Comparison of ENCODE assay signal across 17 cellular contexts in genomic region chr12:93514853-93515252, GRCh38. TPM values are rescaled to one million over a fixed set of nuclear protein-coding genes. Genes with fewer than 3 reads are reported as not detected.
DNase-seq lines count a peak whose midpoint lies in the region; ATAC-seq, FAIRE-seq and TF ChIP-seq lines count a peak whose summit lies in the region.
"Had no signal": no experiment of that assay in that cellular context is flagged by ENCODE, and none has a peak within 500 bp of the region (broad histone marks: within the 10 kb centered on the region; RNA-seq: fewer than 3 reads in every experiment).

No MANE protein-coding gene starts in this region.

- ATAC-seq in Panc1 (peak; percentile 73), GM18858 (IDR thresholded peaks at IDR 0.05; ENCODE audit: unreplicated experiment) (no peak)
- ATAC-seq: gastroesophageal sphincter had no signal

- H3K9me3 ChIP-seq in Panc1 (ENCODE audit: control insufficient read depth, insufficient read depth, low read depth, low read length) (no peaks in the 10 kb centered on the region), osteoblast (ENCODE audit: low read depth, low read length) (no peaks in the 10 kb centered on the region), small intestine (ENCODE audit: control insufficient read depth, low read depth) (no peaks in the 10 kb centered on the region)
- H3K9me3 ChIP-seq: colonic mucosa, gastroesophageal sphincter had no signal

- peak overlapping the region; percentile 77 for H3K4me2 ChIP-seq in osteoblast (ENCODE audit: insufficient read depth, low read length)

- H3K4me1 ChIP-seq in Panc1 (ENCODE audit: control insufficient read depth, insufficient read depth, low read length) (no peaks in the 10 kb centered on the region; the same call in 1 of the 2 replicates), osteoblast (ENCODE audit: insufficient read depth, low read length) (peaks cover 18% of the 10 kb centered on the region), small intestine (ENCODE audit: control insufficient read depth in 2 of 2, insufficient read depth in 1 of 2, low read depth in 1 of 2, low read length in 1 of 2) (no peaks in the 10 kb centered on the region)
- H3K4me1 ChIP-seq: colonic mucosa, gastroesophageal sphincter had no signal

- no peak overlapping the region for H2AFZ ChIP-seq in osteoblast (ENCODE audit: low read length)

- 74 to 91% (median 85%) methylated on average over 5 of the region's 5 CpGs for WGBS in small intestine, 3 donors

- H4K20me1 ChIP-seq in osteoblast (ENCODE audit: insufficient read depth, low read length), result no peaks in the 10 kb centered on the region

- TF ChIP-seq CTCF in Panc1 (IDR thresholded peaks at IDR 0.05) (no peak), choroid plexus epithelial cell (conservative IDR thresholded peaks at IDR 0.05; ENCODE audit: low read depth, low read length) (no peak), osteoblast (IDR thresholded peaks at IDR 0.05; ENCODE audit: extremely low read depth, low read depth, low read length) (no peak)

- H3K79me2 ChIP-seq in osteoblast (ENCODE audit: insufficient read depth, low read length), result no peaks in the 10 kb centered on the region

- H3K27me3 ChIP-seq in Panc1 (ENCODE audit: control insufficient read depth, insufficient read depth, low read length) (no peaks in the 10 kb centered on the region), osteoblast (ENCODE audit: insufficient read depth, low read length) (no peaks in the 10 kb centered on the region), small intestine (ENCODE audit: control insufficient read depth in 2 of 2, insufficient read depth in 2 of 2, low read length in 2 of 2) (no peaks in the 10 kb centered on the region)
- H3K27me3 ChIP-seq: colonic mucosa, gastroesophageal sphincter had no signal

- no peaks in the 10 kb centered on the region for H3K36me3 ChIP-seq in Panc1 (ENCODE audit: control insufficient read depth, insufficient read depth, low read length)
- H3K36me3 ChIP-seq in osteoblast (ENCODE audit: insufficient read depth, low read length), result no peaks in the 10 kb centered on the region
- H3K36me3 ChIP-seq in small intestine (ENCODE audit: control insufficient read depth in 2 of 2, insufficient read depth in 2 of 2, low read length in 2 of 2), result no peaks in the 10 kb centered on the region
- H3K36me3 ChIP-seq: colonic mucosa, gastroesophageal sphincter had no signal

- no peak for FAIRE-seq in small intestine (lab: Jason Lieb, UNC)
- FAIRE-seq: keratinocyte, TTC549 had no signal

- H3K4me3 ChIP-seq in Panc1 (ENCODE audit: low read depth in 2 of 2, low read length in 2 of 2) (no peak overlapping the region), choroid plexus epithelial cell (ENCODE audit: low read depth, low read length) (no peak overlapping the region), osteoblast (ENCODE audit: insufficient read depth, low read length) (peak overlapping the region; percentile 42), small intestine (ENCODE audit: low read depth in 1 of 2, low read length in 2 of 2) (no peak overlapping the region)
- H3K4me3 ChIP-seq: colonic mucosa, gastroesophageal sphincter had no signal

- H3K27ac ChIP-seq in Panc1 (ENCODE audit: low read length), result no peak overlapping the region
- peak overlapping the region; percentile 54 for H3K27ac ChIP-seq in osteoblast (ENCODE audit: low read depth, low read length)
- H3K27ac ChIP-seq in small intestine (ENCODE audit: low read depth in 1 of 2, low read length in 1 of 2), result no peak overlapping the region
- H3K27ac ChIP-seq: colonic mucosa, gastroesophageal sphincter had no signal

- peak; percentile 31 for DNase-seq in Daoy (ENCODE audit: low read depth)
- DNase-seq in Panc1 (ENCODE audit: low read depth, low spot score), result peak; percentile 25
- peak; percentile 69 for DNase-seq in choroid plexus epithelial cell (ENCODE audit: low read depth)
- DNase-seq in osteoblast (ENCODE audit: insufficient read length, low spot score, missing footprints), result peak; percentile 64
- DNase-seq in NCI-H510A (lab: John Stamatoyannopoulos, UW), result no peak
- DNase-seq in small intestine, result no peak
- DNase-seq in activated gamma-delta T cell treated with Interleukin-2 at 50 U/mL for 16 hours, result no peak
- DNase-seq: colonic mucosa, Karpas-422, naive B cell, NCI-H187, NCI-H82, SIG-M5 had no signal

- intact Hi-C loops in Panc1 (cut with micrococcal nuclease; ENCODE audit: unreplicated experiment), result no loop called here

- POLR2A ChIA-PET in Panc1 (lab: Charles Lee), result interaction anchor here (0.6 kb wide), 1 partner anchor 164 kb away, joined by 3 read pairs; no protein-coding TSS in a partner anchor

- in situ Hi-C loops in Panc1 (cut with HindIII; ENCODE audit: low pct_unique_long_range_greater_than_20kb, low sequenced_read_pairs), result no loop called here

- no TSS peak for BruUV-seq in Panc1 (replicated peaks; lab: Mats Ljungman, UMichigan)

- CTCF ChIA-PET in Panc1 (lab: Charles Lee), result interaction anchor here (0.7 kb wide), 1 partner anchor 13 kb away, joined by 3 read pairs; no protein-coding TSS in a partner anchor

RNA-seq across cellular contexts. Expression of gene MRPL42, which starts 47.5 kb away (rescaled TPM):
- total RNA-seq in Daoy (2014; rRNA removed; shearing (Covaris generic)), result 151 and 194 TPM in 2 replicates
- total RNA-seq in Panc1 (2021; ENCODE audit: unreplicated experiment), result 92.4 TPM
- polyA plus RNA-seq in Panc1 (2012; ENCODE audit: insufficient read length), result 33.0 TPM
- total RNA-seq in osteoblast, result 26.5 and 29.0 TPM in 2 replicates
- 10 to 100 TPM; 41.3 to 53.4 (median 42.5) TPM for polyA plus RNA-seq in small intestine

RNA-seq across cellular contexts. Expression of gene SOCS2, which starts 57.6 kb away (rescaled TPM):
- total RNA-seq in Daoy (2014; rRNA removed; shearing (Covaris generic)), result 20.2 and 38.9 TPM in 2 replicates
- total RNA-seq in Panc1 (2021; ENCODE audit: unreplicated experiment) (33.8 TPM), osteoblast (32.6 and 40.7 TPM in 2 replicates)
- 16.7 TPM for polyA plus RNA-seq in Panc1 (2012; ENCODE audit: insufficient read length)
- 10 to 100 TPM; 10.8 to 14.7 (median 11.6) TPM for polyA plus RNA-seq in small intestine

Comparison
In these comparisons a context has a peak if more than half of its experiments do, and no peak if none do; other contexts are left out.
1. DNase-seq: peak in Daoy (single experiment), Panc1 (single experiment), choroid plexus epithelial cell (single experiment) and osteoblast (single experiment); none in NCI-H510A (single experiment), small intestine (single experiment) and activated gamma-delta T cell treated with Interleukin-2 at 50 U/mL for 16 hours (single experiment).